23 cellular contexts compared by ENCODE assay signal in genomic region chr12:88383405-88383804, GRCh38.
DNase-seq lines count a peak whose midpoint lies in the region; ATAC-seq and TF ChIP-seq lines count a peak whose summit lies in the region.
"Had no signal": no experiment of that assay in that cellular context is flagged by ENCODE, and none has a peak within 500 bp of the region (broad histone marks: within the 10 kb centered on the region; RNA-seq: fewer than 3 reads in every experiment).

No MANE protein-coding gene starts in this region.

- H3K36me3 ChIP-seq in osteoblast (ENCODE audit: insufficient read depth, low read length): peaks cover 6% of the 10 kb centered on the region
- H3K36me3 ChIP-seq: cardiac muscle cell, right atrium auricular region had no signal

- no peak overlapping the region for H3K27ac ChIP-seq in osteoblast (ENCODE audit: low read depth, low read length)
- H3K27ac ChIP-seq: cardiac muscle cell, dorsolateral prefrontal cortex, right atrium auricular region, SK-N-MC had no signal

- DNase-seq in RPMI8226: peak; percentile 28
- DNase-seq in osteoblast (ENCODE audit: insufficient read length, low spot score, missing footprints): no peak
- no peak for DNase-seq in hypothalamus (lab: John Stamatoyannopoulos, UW)
- no peak for DNase-seq in NCI-H2081 (lab: John Stamatoyannopoulos, UW)
- DNase-seq: activated CD4-positive, CD25-positive, alpha-beta regulatory T cell; activated CD8-positive, alpha-beta T cell treated with anti-CD3 and anti-CD28 coated beads for 36 hours; activated naive CD4-positive, alpha-beta T cell; activated T-cell treated with anti-CD3 and anti-CD28 coated beads, Interleukin-2, amount 50 U/mL, for 1 hour; amygdala; CD4-positive, alpha-beta T cell; dorsolateral prefrontal cortex; foreskin melanocyte; NCI-H1436; NCI-H82 had no signal

- H2AFZ ChIP-seq in osteoblast (ENCODE audit: low read length): no peak overlapping the region
- H2AFZ ChIP-seq: GM23338 had no signal

- H3K79me2 ChIP-seq in osteoblast (ENCODE audit: insufficient read depth, low read length): peaks cover 5% of the 10 kb centered on the region

- peaks cover 3% of the 10 kb centered on the region for H3K4me1 ChIP-seq in osteoblast (ENCODE audit: insufficient read depth, low read length)
- H3K4me1 ChIP-seq: right atrium auricular region had no signal

- TF ChIP-seq CTCF in osteoblast (IDR thresholded peaks at IDR 0.05; ENCODE audit: extremely low read depth, low read depth, low read length): no peak

- H3K4me2 ChIP-seq in osteoblast (ENCODE audit: insufficient read depth, low read length): no peak overlapping the region
- H3K4me2 ChIP-seq: GM23338 had no signal

- H4K20me1 ChIP-seq in osteoblast (ENCODE audit: insufficient read depth, low read length): no peaks in the 10 kb centered on the region

- no peaks in the 10 kb centered on the region for H3K27me3 ChIP-seq in osteoblast (ENCODE audit: insufficient read depth, low read length)
- H3K27me3 ChIP-seq: cardiac muscle cell, dorsolateral prefrontal cortex, right atrium auricular region had no signal

- H3K9me3 ChIP-seq in osteoblast (ENCODE audit: low read depth, low read length): no peaks in the 10 kb centered on the region
- H3K9me3 ChIP-seq: right atrium auricular region had no signal

- no peak overlapping the region for H3K4me3 ChIP-seq in osteoblast (ENCODE audit: insufficient read depth, low read length)
- H3K4me3 ChIP-seq: cardiac muscle cell, dorsolateral prefrontal cortex, GM23338, lung, right atrium auricular region, SK-N-MC had no signal

- peak; percentile 79 for ATAC-seq in GM18867 (IDR thresholded peaks at IDR 0.05; ENCODE audit: unreplicated experiment)
- ATAC-seq in HG02571 (IDR thresholded peaks at IDR 0.05; ENCODE audit: unreplicated experiment): peak; percentile 56
- peak; percentile 59 for ATAC-seq in HG03457 (IDR thresholded peaks at IDR 0.05; ENCODE audit: unreplicated experiment)
- ATAC-seq: activated CD8-positive, alpha-beta T cell treated with anti-CD3 and anti-CD28 coated beads for 36 hours; GM23338; stimulated activated effector memory CD8-positive, alpha-beta T cell treated with anti-CD3 and anti-CD28 coated beads, Interleukin-12 subunit alpha, Interleukin-12 subunit beta, amount 100 ng/mL, for 72 hours had no signal
